ENCODE assay signal across 31 cellular contexts in the genomic region with DNA sequence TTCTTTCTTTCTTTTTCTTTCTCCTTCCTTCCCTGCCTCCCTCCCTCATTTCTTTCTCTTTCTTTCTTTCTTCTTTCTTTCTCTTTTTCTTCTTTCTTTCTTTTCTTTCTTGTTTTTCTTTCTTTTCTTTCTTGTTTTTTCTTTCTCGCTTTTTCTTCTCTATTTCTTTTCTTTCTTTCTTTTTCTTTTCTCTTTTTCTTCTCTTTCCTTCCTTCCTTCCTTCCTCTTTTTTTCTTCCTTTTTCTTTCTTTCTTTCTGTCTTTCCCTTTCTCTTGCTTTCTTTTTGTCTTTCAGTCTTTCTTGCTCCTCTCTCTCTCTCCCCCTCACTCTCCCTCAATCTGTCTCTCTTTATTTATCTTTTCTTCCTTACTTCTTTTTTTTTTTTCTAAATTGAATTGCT.
"Had no signal": no experiment of that assay in that cellular context is flagged by ENCODE, and none has a peak within 500 bp of the region (broad histone marks: within the 10 kb centered on the region; RNA-seq: fewer than 3 reads in every experiment).

No MANE protein-coding gene starts in this region.

- H3K9me3 ChIP-seq: left lung, lower lobe of right lung, pancreas, prostate gland, stomach, testis, thyroid gland, transverse colon, upper lobe of left lung, vagina had no signal

- DNase-seq: hypothalamus; immature natural killer cell; kidney; left colon; left lung; lower lobe of right lung; mammary epithelial cell; mesenchymal stem cell; naive thymus-derived CD8-positive, alpha-beta T cell; nucleus accumbens; pancreas; posterior cingulate gyrus; retina; right cardiac atrium; stimulated activated CD4-positive, alpha-beta T cell treated with anti-CD3 and anti-CD28 coated beads, Interleukin-12 subunit alpha, Interleukin-12 subunit beta, amount 100 ng/mL, for 4 hours; stimulated activated CD4-positive, alpha-beta T cell treated with anti-CD3 and anti-CD28 coated beads, Interleukin-15, amount 100 ng/mL, for 24 hours; stimulated activated CD4-positive, alpha-beta T cell treated with anti-CD3 and anti-CD28 coated beads, Interleukin-2, amount 100 ng/mL, for 24 hours; stimulated activated CD4-positive, alpha-beta T cell treated with anti-CD3 and anti-CD28 coated beads, Interleukin-4, amount 100 ng/mL, for 1 hour; stimulated activated naive B cell treated with anti-CD40 and anti-IgM and Interleukin-4, amounts not matched to agents 10 μg/mL and 1 μg/mL and 100 μg/mL, for 72 hours; stimulated activated naive CD8-positive, alpha-beta T cell treated with anti-CD3 and anti-CD28 coated beads, Interleukin-15, Interleukin-2, amounts not matched to agents 100 U/mL and 50 U/mL, for 24 hours; stomach; testis; thyroid gland; transverse colon; upper lobe of left lung had no signal

- H3K36me3 Mint-ChIP-seq: immature natural killer cell; naive thymus-derived CD8-positive, alpha-beta T cell; stimulated activated naive B cell treated with anti-CD40 and anti-IgM and Interleukin-4, amounts not matched to agents 10 μg/mL and 1 μg/mL and 100 μg/mL, for 72 hours had no signal

- H3K27ac ChIP-seq: left lung, lower lobe of right lung, pancreas, prostate gland, skin epidermis, stomach, testis, thyroid gland, transverse colon, upper lobe of left lung, vagina had no signal

- H3K27me3 ChIP-seq: left lung, pancreas, stomach, testis, thyroid gland, transverse colon, upper lobe of left lung, vagina had no signal

- H3K27me3 Mint-ChIP-seq: naive thymus-derived CD8-positive, alpha-beta T cell; stimulated activated naive B cell treated with anti-CD40 and anti-IgM and Interleukin-4, amounts not matched to agents 10 μg/mL and 1 μg/mL and 100 μg/mL, for 72 hours had no signal

- H3K27ac Mint-ChIP-seq: immature natural killer cell; stimulated activated naive B cell treated with anti-CD40 and anti-IgM and Interleukin-4, amounts not matched to agents 10 μg/mL and 1 μg/mL and 100 μg/mL, for 72 hours had no signal

- H3K4me3 ChIP-seq: left lung, lower lobe of right lung, pancreas, prostate gland, skin epidermis, stomach, testis, thyroid gland, transverse colon, upper lobe of left lung, vagina had no signal

- H3K4me1 Mint-ChIP-seq: immature natural killer cell; naive thymus-derived CD8-positive, alpha-beta T cell; neural crest cell; stimulated activated naive B cell treated with anti-CD40 and anti-IgM and Interleukin-4, amounts not matched to agents 10 μg/mL and 1 μg/mL and 100 μg/mL, for 72 hours had no signal

- ATAC-seq: left colon; left lung; lower lobe of right lung; naive thymus-derived CD8-positive, alpha-beta T cell; pancreas; right cardiac atrium; sciatic nerve; stimulated activated naive B cell treated with anti-CD40 and anti-IgM and Interleukin-4, amounts not matched to agents 10 μg/mL and 1 μg/mL and 100 μg/mL, for 72 hours; stimulated activated naive CD8-positive, alpha-beta T cell treated with anti-CD3 and anti-CD28 coated beads, Interleukin-15, Interleukin-2, amounts not matched to agents 100 U/mL and 50 U/mL, for 24 hours had no signal

- FAIRE-seq: islet of Langerhans, kidney, pancreas had no signal

- H3K4me3 Mint-ChIP-seq: immature natural killer cell; naive thymus-derived CD8-positive, alpha-beta T cell; neural crest cell; stimulated activated naive B cell treated with anti-CD40 and anti-IgM and Interleukin-4, amounts not matched to agents 10 μg/mL and 1 μg/mL and 100 μg/mL, for 72 hours had no signal

- H3K36me3 ChIP-seq: left lung, lower lobe of right lung, pancreas, prostate gland, stomach, thyroid gland, transverse colon, upper lobe of left lung, vagina had no signal

- H3K4me1 ChIP-seq: left lung, lower lobe of right lung, pancreas, prostate gland, stomach, thyroid gland, transverse colon, upper lobe of left lung, vagina had no signal
